Comparison of ENCODE assay signal across 25 cellular contexts in the genomic region with DNA sequence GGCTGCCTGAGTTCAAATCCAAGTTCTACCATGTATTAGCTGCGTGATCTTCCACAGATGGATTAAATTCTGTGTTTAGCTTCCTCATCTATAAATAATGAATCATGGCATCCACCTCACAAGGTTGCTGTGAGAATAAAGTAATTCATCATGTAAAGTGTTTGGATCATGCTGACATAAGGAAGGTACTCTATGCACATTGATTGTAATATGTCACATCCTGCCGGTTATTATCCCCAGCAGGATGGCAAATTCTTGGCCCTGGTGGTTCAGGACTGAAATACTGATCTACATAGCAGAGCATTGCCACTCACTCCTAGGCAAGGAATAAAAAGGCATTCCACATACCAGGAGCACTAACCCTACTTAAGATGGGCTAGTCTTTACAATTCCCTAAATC. TPM values are rescaled to one million over a fixed set of nuclear protein-coding genes. Genes with fewer than 3 reads are reported as not detected.
DNase-seq lines count a peak whose midpoint lies in the region; ATAC-seq, FAIRE-seq and TF ChIP-seq lines count a peak whose summit lies in the region.
"Had no signal": no experiment of that assay in that cellular context is flagged by ENCODE, and none has a peak within 500 bp of the region (broad histone marks: within the 10 kb centered on the region; RNA-seq: fewer than 3 reads in every experiment).

No MANE protein-coding gene starts in this region.

- CTCF ChIA-PET in A673 (lab: Charles Lee), result interaction anchor here (0.6 kb wide), 1 partner anchor 56 kb away, joined by 6 read pairs; no protein-coding TSS in a partner anchor

- H3K9me3 ChIP-seq in A673 (ENCODE audit: low read depth, low read length, poor library complexity, severe bottlenecking), result no peaks in the 10 kb centered on the region
- H3K9me3 ChIP-seq in keratinocyte (ENCODE audit: control insufficient read depth, low read depth, low read length), result no peaks in the 10 kb centered on the region
- H3K9me3 ChIP-seq: BE2C had no signal

- intact Hi-C loops in A673 (cut with micrococcal nuclease; ENCODE audit: unreplicated experiment), result no loop called here

- no TSS peak for BruUV-seq in A673 (replicated peaks; lab: Mats Ljungman, UMichigan)

- ATAC-seq in GM18520 (IDR thresholded peaks at IDR 0.05; ENCODE audit: unreplicated experiment), result no peak
- ATAC-seq: HCT116, HepG2, Panc1, T-cell had no signal

- DNase-seq in A673 (ENCODE audit: low spot score) (peak; percentile 85), DMS153 (lab: John Stamatoyannopoulos, UW) (peak; percentile 36), NCI-H146 treated with DMSO at 0.1 percent for 48 hours (lab: John Stamatoyannopoulos, UW; ENCODE audit: unreplicated experiment) (peak; percentile 21), keratinocyte (ENCODE audit: low read depth, low spot score) (no peak), NCI-H2196 treated with DMSO at 0.1 percent for 48 hours (lab: John Stamatoyannopoulos, UW; ENCODE audit: unreplicated experiment) (no peak), cerebellar cortex (ENCODE audit: low spot score) (no peak)
- DNase-seq in stimulated activated CD8-positive, alpha-beta memory T cell treated with anti-CD3 and anti-CD28 coated beads, Interleukin-4, amount 100 ng/mL, for 48 hours, result no peak
- DNase-seq: ACHN; BE2C; Calu3; CD8-positive, alpha-beta memory T cell; DMS53; Karpas-422; NCI-H1092 treated with DMSO at 0.1 percent for 48 hours; NCI-H1436; NCI-H1930; NCI-H345; NCI-H524; SHP77; T-cell had no signal

- H3K27me3 ChIP-seq in A673 (replicated peaks; ENCODE audit: insufficient read depth, low read depth, low read length, poor library complexity) (no peaks in the 10 kb centered on the region), keratinocyte (ENCODE audit: control insufficient read depth, extremely low read depth, insufficient read depth, low read length) (no peaks in the 10 kb centered on the region)
- H3K27me3 ChIP-seq: BE2C had no signal

- H3K36me3 ChIP-seq in A673 (ENCODE audit: insufficient read depth, low read length, poor library complexity, severe bottlenecking) (no peaks in the 10 kb centered on the region), keratinocyte (ENCODE audit: control insufficient read depth in 2 of 2, extremely low read depth in 1 of 2, insufficient read depth in 2 of 2, low read length in 2 of 2) (no peaks in the 10 kb centered on the region)
- H3K36me3 ChIP-seq: BE2C had no signal

- no peak overlapping the region for H2AFZ ChIP-seq in keratinocyte (ENCODE audit: control insufficient read depth, low read length)

- no peak for TF ChIP-seq CTCF in A673 (conservative IDR thresholded peaks at IDR 0.05; ENCODE audit: low read depth, low read length)
- TF ChIP-seq CTCF in keratinocyte (optimal IDR thresholded peaks at IDR 0.05 in 1 of 3, IDR thresholded peaks at IDR 0.05 in 1 of 3, conservative IDR thresholded peaks at IDR 0.05 in 1 of 3; ENCODE audit: extremely low read depth in 1 of 3, insufficient read depth in 2 of 3, low read length in 3 of 3), result no peak

- no peaks in the 10 kb centered on the region for H3K9me1 ChIP-seq in keratinocyte (ENCODE audit: control insufficient read depth, extremely low read depth, insufficient read depth, low read length)

- FAIRE-seq in keratinocyte (lab: Jason Lieb, UNC), result no peak
- FAIRE-seq: HepG2 had no signal

- POLR2A ChIA-PET in A673 (lab: Charles Lee; ENCODE audit: low non-redundant PET), result interaction anchor here (0.9 kb wide), 1 partner anchor 641 kb away, joined by 3 read pairs; no protein-coding TSS in a partner anchor

- H3K4me1 ChIP-seq in A673 (ENCODE audit: insufficient read depth, low read length, poor library complexity, severe bottlenecking), result peaks cover 18% of the 10 kb centered on the region
- peaks cover 52% of the 10 kb centered on the region for H3K4me1 ChIP-seq in keratinocyte (ENCODE audit: control insufficient read depth, extremely low read depth, insufficient read depth, low read length)
- H3K4me1 ChIP-seq: BE2C had no signal

- H3K4me3 ChIP-seq in A673 (ENCODE audit: low read depth, low read length, poor library complexity, severe bottlenecking) (no peak overlapping the region), keratinocyte (ENCODE audit: control insufficient read depth in 2 of 3, extremely low read depth in 1 of 3, insufficient read depth in 2 of 3, low read depth in 1 of 3, low read length in 3 of 3) (no peak overlapping the region)

- H3K27ac ChIP-seq in A673 (ENCODE audit: low read depth, low read length, poor library complexity, severe bottlenecking) (no peak overlapping the region), keratinocyte (ENCODE audit: control insufficient read depth, insufficient read depth, low read length) (peak overlapping the region; percentile 10)
- H3K27ac ChIP-seq: RWPE1 had no signal

- H3K79me2 ChIP-seq in keratinocyte (ENCODE audit: control insufficient read depth, insufficient read depth, low read length), result peaks cover 71% of the 10 kb centered on the region

- dilution Hi-C loops in keratinocyte (cut with MboI; ENCODE audit: extremely low pct_ligation_motif_present, low sequenced_read_pairs), result no loop called here

- H3K4me2 ChIP-seq in keratinocyte (ENCODE audit: control insufficient read depth, extremely low read depth, insufficient read depth, low read depth, low read length), result no peak overlapping the region

- no peaks in the 10 kb centered on the region for H4K20me1 ChIP-seq in keratinocyte (ENCODE audit: control insufficient read depth, extremely low read depth, insufficient read depth, low read length)

- no peak overlapping the region for H3K9ac ChIP-seq in keratinocyte (ENCODE audit: control insufficient read depth, extremely low read depth, insufficient read depth, low read length)

RNA-seq across cellular contexts. Expression of a gene that starts 40.8 kb away (rescaled TPM):
- 24.7 and 27.9 TPM in 2 replicates for total RNA-seq in A673 (2021)
- polyA plus RNA-seq in keratinocyte, result 24.3 to 49.7 TPM (median 35.1 TPM) in 3 replicates
- 7.3 TPM for polyA plus RNA-seq in keratinocyte (2011; ENCODE audit: low read depth)
- 10.9 and 21.5 TPM in 2 replicates for polyA plus RNA-seq in keratinocyte (2011; cell fraction: cytosol; rRNA removed)
- polyA plus RNA-seq in keratinocyte (2011; cell fraction: nucleus; rRNA removed), result 48.3 and 61.2 TPM in 2 replicates
- polyA plus RNA-seq in keratinocyte (2012; ENCODE audit: low replicate concordance), result 14.8 and 24.7 TPM in 2 replicates
- polyA minus RNA-seq in keratinocyte, result 37.3 to 116 TPM (median 94.5 TPM) in 3 replicates
- 30.1 TPM for polyA minus RNA-seq in keratinocyte (2011; cell fraction: cytosol; rRNA and poly(A)+ RNA removed)
- 95.4 and 156 TPM in 2 replicates for polyA minus RNA-seq in keratinocyte (2011; cell fraction: nucleus; rRNA and poly(A)+ RNA removed)

Comparison
In these comparisons a context has a peak if more than half of its experiments do, and no peak if none do; other contexts are left out.
1. DNase-seq: peak in A673 (single experiment), DMS153 (single experiment) and NCI-H146 treated with DMSO at 0.1 percent for 48 hours (single experiment); none in keratinocyte (single experiment), NCI-H2196 treated with DMSO at 0.1 percent for 48 hours (single experiment), cerebellar cortex (single experiment) and stimulated activated CD8-positive, alpha-beta memory T cell treated with anti-CD3 and anti-CD28 coated beads, Interleukin-4, amount 100 ng/mL, for 48 hours (single experiment).